9 cellular contexts compared by ENCODE assay signal in genomic region chr3:134364936-134365765, GRCh38. TPM values are rescaled to one million over a fixed set of nuclear protein-coding genes. Genes with fewer than 3 reads are reported as not detected.
A peak's percentile ranks its signal among the peaks of the same experiment; 100 is the strongest.
DNase-seq lines count a peak whose midpoint lies in the region; ATAC-seq and TF ChIP-seq lines count a peak whose summit lies in the region.
"Had no signal": no experiment of that assay in that cellular context is flagged by ENCODE, and none has a peak within 500 bp of the region (broad histone marks: within the 10 kb centered on the region; RNA-seq: fewer than 3 reads in every experiment).

No MANE protein-coding gene starts in this region.

- H3K9ac ChIP-seq in colonic mucosa (ENCODE audit: low read depth in 2 of 2, low read length in 2 of 2), result peak overlapping the region in 1 of 2 donors; percentile 53

- peak overlapping the region; percentile 85 for H3K4me3 Mint-ChIP-seq in CD4-positive, alpha-beta T cell
- H3K4me3 Mint-ChIP-seq in nephron progenitor cell, result peak overlapping the region; percentile 68

- POLR2A ChIA-PET in CD4-positive, alpha-beta T cell (lab: Charles Lee), result interaction anchor here (1.6 kb wide), 1 partner anchor 120 kb away, joined by 5 read pairs; the partner anchor contains the start of genes ANAPC13 and CEP63

- H3K4me3 ChIP-seq in colonic mucosa, result no peak overlapping the region
- H3K4me3 ChIP-seq: right lobe of liver had no signal

- H3K4me1 Mint-ChIP-seq in CD4-positive, alpha-beta T cell (ENCODE audit: low read depth), result peaks cover 23% of the 10 kb centered on the region
- peaks cover 61% of the 10 kb centered on the region for H3K4me1 Mint-ChIP-seq in nephron progenitor cell

- peak in 1 of 10 experiments; percentile 24 for DNase-seq in CD4-positive, alpha-beta T cell
- DNase-seq in colonic mucosa, result no peak
- DNase-seq in nephron progenitor cell, result no peak
- no peak for DNase-seq in GM03348 (ENCODE audit: low spot score)
- no peak for DNase-seq in GDM1 (lab: John Stamatoyannopoulos, UW)
- DNase-seq in omental fat pad (ENCODE audit: low spot score), result no peak

- no peaks in the 10 kb centered on the region for H3K9me3 Mint-ChIP-seq in CD4-positive, alpha-beta T cell
- no peaks in the 10 kb centered on the region for H3K9me3 Mint-ChIP-seq in nephron progenitor cell

- H3K36me3 ChIP-seq in colonic mucosa, result peaks cover 2% of the 10 kb centered on the region

- no peaks in the 10 kb centered on the region for H3K27me3 ChIP-seq in CD4-positive, alpha-beta T cell (ENCODE audit: control insufficient read depth, insufficient read depth, low read length)
- H3K27me3 ChIP-seq in colonic mucosa, result no peaks in the 10 kb centered on the region
- H3K27me3 ChIP-seq: right lobe of liver had no signal

- no peak overlapping the region for H3K27ac ChIP-seq in CD4-positive, alpha-beta T cell (ENCODE audit: low read depth, low read length)
- peak overlapping the region; percentile 53 for H3K27ac ChIP-seq in colonic mucosa

- TF ChIP-seq RAD21 in Ishikawa (IDR thresholded peaks at IDR 0.05; ENCODE audit: low read depth), result no peak

- peak; percentile 26 for ATAC-seq in CD4-positive, alpha-beta T cell (ENCODE audit: poor library complexity)
- ATAC-seq in esophagus mucosa (no peak), omental fat pad (ENCODE audit: low FRiP score) (no peak)

- H3K36me3 Mint-ChIP-seq in CD4-positive, alpha-beta T cell (ENCODE audit: low read depth), result no peaks in the 10 kb centered on the region
- H3K36me3 Mint-ChIP-seq in nephron progenitor cell (ENCODE audit: low read depth), result peaks cover 64% of the 10 kb centered on the region

- no peaks in the 10 kb centered on the region for H3K27me3 Mint-ChIP-seq in CD4-positive, alpha-beta T cell
- H3K27me3 Mint-ChIP-seq in nephron progenitor cell (ENCODE audit: low read depth, poor library complexity), result peaks cover 20% of the 10 kb centered on the region

- H3K4me1 ChIP-seq in colonic mucosa, result peaks cover 12% of the 10 kb centered on the region

- H3K27ac Mint-ChIP-seq in CD4-positive, alpha-beta T cell, result peak overlapping the region; percentile 12
- H3K27ac Mint-ChIP-seq in nephron progenitor cell, result peak overlapping the region; percentile 64

- TF ChIP-seq CTCF in CD4-positive, alpha-beta T cell (IDR thresholded peaks at IDR 0.05), result no peak
- TF ChIP-seq CTCF in colonic mucosa (IDR thresholded peaks at IDR 0.05) (no peak), nephron progenitor cell (IDR thresholded peaks at IDR 0.05) (no peak), omental fat pad (IDR thresholded peaks at IDR 0.05) (no peak)

- peak; percentile 58; the same call in 1 of the 2 replicates for TF ChIP-seq EP300 in Ishikawa (IDR thresholded peaks at IDR 0.05; ENCODE audit: borderline replicate concordance)

- intact Hi-C loops in CD4-positive, alpha-beta T cell (cut with DNase I, micrococcal nuclease), result no loop called here
- intact Hi-C loops in colonic mucosa (cut with DNase I), result no loop called here

- no peaks in the 10 kb centered on the region for H3K9me3 ChIP-seq in CD4-positive, alpha-beta T cell (ENCODE audit: control insufficient read depth, low read length)
- no peaks in the 10 kb centered on the region for H3K9me3 ChIP-seq in colonic mucosa
- H3K9me3 ChIP-seq: right lobe of liver had no signal

- CTCF ChIA-PET in CD4-positive, alpha-beta T cell (lab: Charles Lee), result no interaction called here

TF ChIP-seq in Ishikawa, 13 proteins besides CTCF, POLR2A, EP300 and RAD21:
- TF ChIP-seq YY1 (IDR thresholded peaks at IDR 0.05; ENCODE audit: low read depth) (peak; percentile 16; the same call in 1 of the 2 replicates), TEAD4 (IDR thresholded peaks at IDR 0.05) (peak; percentile 53), CEBPB (IDR thresholded peaks at IDR 0.05) (no peak), USF1 (IDR thresholded peaks at IDR 0.05) (no peak), NFIC (IDR thresholded peaks at IDR 0.05) (peak; percentile 43; the same call in 1 of the 2 replicates), MAX (IDR thresholded peaks at IDR 0.05) (no peak), ZBTB7A (IDR thresholded peaks at IDR 0.05; ENCODE audit: low read depth) (no peak), FOXM1 (IDR thresholded peaks at IDR 0.05; ENCODE audit: borderline replicate concordance, low read depth) (no peak), TAF1 (IDR thresholded peaks at IDR 0.05; ENCODE audit: low read depth) (no peak), REST (IDR thresholded peaks at IDR 0.05; ENCODE audit: low read depth) (no peak), CREB1 (IDR thresholded peaks at IDR 0.05; ENCODE audit: low read depth) (no peak), TCF12 (IDR thresholded peaks at IDR 0.05; ENCODE audit: low read depth) (no peak), EGR1 (IDR thresholded peaks at IDR 0.05) (no peak)

RNA-seq across cellular contexts. Expression of gene AMOTL2, which starts 9.1 kb away (rescaled TPM):
- total RNA-seq in CD4-positive, alpha-beta T cell, result not detected
- total RNA-seq in colonic mucosa, result 10 to 100 TPM; 17.8 to 19.9 TPM
- 33.2 TPM for total RNA-seq in esophagus mucosa
- total RNA-seq in omental fat pad, result 100 to 1,000 TPM in 3 of 4 donors, 10 to 100 TPM in 1; 99.0 to 201 (median 158) TPM

Comparison
In these comparisons a context has a peak if more than half of its experiments do, and no peak if none do; other contexts are left out.
1. RNA of gene AMOTL2, which starts 9.1 kb away (total RNA-seq): 99.0 to 201 TPM in omental fat pad, 33.2 TPM in esophagus mucosa (single experiment) and 17.8 to 19.9 TPM in colonic mucosa; not detected in CD4-positive, alpha-beta T cell; every median in the first group is over 10 times any median in the second.